10 cellular contexts compared by ENCODE assay signal in the genomic region with DNA sequence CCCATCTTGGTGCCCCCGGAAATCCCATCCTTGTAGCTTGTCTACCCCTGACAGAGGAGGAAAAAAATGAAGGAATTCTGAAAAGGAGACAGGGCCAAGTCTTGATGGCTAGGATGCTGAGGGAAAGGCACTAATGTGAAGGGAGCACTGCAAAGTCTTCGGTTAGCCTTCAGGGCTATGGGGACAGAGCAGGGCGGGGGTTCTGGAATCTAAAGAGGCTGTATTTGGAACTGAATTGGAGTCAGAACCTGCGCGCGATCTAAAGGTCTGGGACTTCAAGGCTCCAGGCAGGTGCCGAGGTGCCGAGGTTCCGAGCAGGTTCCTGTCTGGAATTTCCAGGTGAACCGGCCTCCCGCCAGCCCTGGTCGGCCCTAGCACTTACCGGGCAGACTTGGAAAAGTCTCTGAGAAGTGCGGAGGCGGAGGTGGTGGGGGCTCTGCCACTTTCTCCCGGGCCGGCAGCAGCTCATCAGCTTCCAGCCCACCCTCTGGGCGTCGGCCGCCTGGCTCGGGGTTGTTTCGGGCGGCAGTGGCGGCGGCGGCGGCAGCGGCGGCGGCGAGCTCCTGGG. TPM values are rescaled to one million over a fixed set of nuclear protein-coding genes. Genes with fewer than 3 reads are reported as not detected.
DNase-seq lines count a peak whose midpoint lies in the region; ATAC-seq, FAIRE-seq and TF ChIP-seq lines count a peak whose summit lies in the region.
"Had no signal": no experiment of that assay in that cellular context is flagged by ENCODE, and none has a peak within 500 bp of the region (broad histone marks: within the 10 kb centered on the region; RNA-seq: fewer than 3 reads in every experiment).

No MANE protein-coding gene starts in this region.

- TF ChIP-seq EP300 in suprapubic skin (IDR thresholded peaks at IDR 0.05), result no peak

- no peak for TF ChIP-seq POLR2A in lower leg skin (IDR thresholded peaks at IDR 0.05)
- no peak for TF ChIP-seq POLR2A in suprapubic skin (IDR thresholded peaks at IDR 0.05)
- TF ChIP-seq POLR2A in adrenal gland (IDR thresholded peaks at IDR 0.05), result no peak

- peaks cover 3% of the 10 kb centered on the region for H3K4me1 Mint-ChIP-seq in astrocyte (ENCODE audit: low read depth, unreplicated experiment)

- H3K4me3 Mint-ChIP-seq in astrocyte (ENCODE audit: unreplicated experiment), result peak overlapping the region; percentile 72

- peaks cover 5% of the 10 kb centered on the region for H3K9me3 Mint-ChIP-seq in astrocyte (ENCODE audit: unreplicated experiment)

- H3K4me2 ChIP-seq in astrocyte (ENCODE audit: low read length), result peak overlapping the region; percentile 76

- peak; percentile 54 for DNase-seq in activated CD8-positive, alpha-beta memory T cell treated with anti-CD3 and anti-CD28 coated beads, Interleukin-2, amount 50 U/mL, for 48 hours
- DNase-seq in activated CD8-positive, alpha-beta memory T cell treated with anti-CD3 and anti-CD28 coated beads, Interleukin-2, amount 50 U/mL, for 4 hours, result no peak
- no peak for DNase-seq in astrocyte (ENCODE audit: low read depth)
- DNase-seq in lower leg skin (ENCODE audit: low spot score in 2 of 2), result no peak
- DNase-seq in suprapubic skin (ENCODE audit: low spot score in 2 of 2), result no peak
- DNase-seq in adrenal gland, result no peak
- DNase-seq in stimulated activated CD4-positive, alpha-beta T cell treated with anti-CD3 and anti-CD28 coated beads, Interleukin-4, amount 100 ng/mL, for 4 hours, result no peak
- DNase-seq: AML-193 had no signal

- 14 to 21% methylated on average over 17 to 25 of the region's 31 CpGs for WGBS in lower leg skin, 2 donors
- WGBS in suprapubic skin, result 30% methylated on average over 12 of the region's 31 CpGs
- 14 to 50% (median 26%) methylated on average over 6 to 31 of the region's 31 CpGs for WGBS in adrenal gland, 4 donors

- no peak for ATAC-seq in HG03565 (IDR thresholded peaks at IDR 0.05; ENCODE audit: unreplicated experiment)

- peaks cover 34% of the 10 kb centered on the region for H3K27me3 Mint-ChIP-seq in astrocyte (ENCODE audit: low read depth, unreplicated experiment)

- H4K20me1 ChIP-seq in astrocyte (ENCODE audit: insufficient read depth, low read length), result peaks cover 6% of the 10 kb centered on the region

- no peak for FAIRE-seq in astrocyte (lab: Jason Lieb, UNC)

- H3K9me3 ChIP-seq in astrocyte (ENCODE audit: insufficient read depth, low read depth, low read length) (no peaks in the 10 kb centered on the region), suprapubic skin (no peaks in the 10 kb centered on the region), adrenal gland (replicated peaks in 1 of 3) (no peaks in the 10 kb centered on the region)

- H3K36me3 ChIP-seq in astrocyte (ENCODE audit: insufficient read depth, low read length) (no peaks in the 10 kb centered on the region), suprapubic skin (no peaks in the 10 kb centered on the region), adrenal gland (replicated peaks in 1 of 2) (no peaks in the 10 kb centered on the region)

- H3K27ac Mint-ChIP-seq in astrocyte (ENCODE audit: unreplicated experiment), result no peak overlapping the region

- peaks cover 77% of the 10 kb centered on the region for H3K27me3 ChIP-seq in astrocyte (ENCODE audit: insufficient read depth, low read length)
- peaks cover 67% of the 10 kb centered on the region for H3K27me3 ChIP-seq in suprapubic skin
- peaks cover 46% of the 10 kb centered on the region for H3K27me3 ChIP-seq in adrenal gland

- no peak overlapping the region for H2AFZ ChIP-seq in astrocyte (ENCODE audit: low read depth, low read length)

- TF ChIP-seq CTCF in astrocyte (IDR thresholded peaks at IDR 0.05; ENCODE audit: insufficient read depth, low read depth, low read length), result no peak
- no peak for TF ChIP-seq CTCF in lower leg skin (IDR thresholded peaks at IDR 0.05)
- no peak for TF ChIP-seq CTCF in suprapubic skin (IDR thresholded peaks at IDR 0.05)
- no peak for TF ChIP-seq CTCF in adrenal gland (IDR thresholded peaks at IDR 0.05)

- H3K4me1 ChIP-seq in astrocyte (ENCODE audit: insufficient read depth, low read length) (peaks cover 3% of the 10 kb centered on the region), suprapubic skin (peaks cover 17% of the 10 kb centered on the region), adrenal gland (replicated peaks in 1 of 2) (peaks cover 8 to 13% of the 10 kb centered on the region in 2 donors)

- H3K79me2 ChIP-seq in astrocyte (ENCODE audit: insufficient read depth, low read length), result no peaks in the 10 kb centered on the region

- H3K9ac ChIP-seq in astrocyte (ENCODE audit: low read length), result no peak overlapping the region

- no peak overlapping the region for H3K27ac ChIP-seq in astrocyte (ENCODE audit: low read depth, low read length)
- H3K27ac ChIP-seq in suprapubic skin, result no peak overlapping the region
- H3K27ac ChIP-seq in adrenal gland, result no peak overlapping the region

- H3K36me3 Mint-ChIP-seq in astrocyte (ENCODE audit: low read depth, unreplicated experiment), result no peaks in the 10 kb centered on the region

- intact Hi-C loops in lower leg skin (cut with DNase I; ENCODE audit: low total_unique reads) (loop anchor here (10.0 kb wide), 1 partner anchor 138 kb away; no protein-coding TSS in a partner anchor), adrenal gland (cut with DNase I) (no loop called here)

- H3K4me3 ChIP-seq in astrocyte (ENCODE audit: insufficient read depth, low read depth, low read length) (peak overlapping the region; percentile 17), lower leg skin (ENCODE audit: low read depth, poor library complexity, severe bottlenecking) (peak overlapping the region; percentile 1), suprapubic skin (peak overlapping the region; percentile 58), adrenal gland (peak overlapping the region in 2 of 4 donors; percentile 11 to 61)

RNA-seq across cellular contexts. Expression of a gene that starts 0.8 kb away (rescaled TPM):
- total RNA-seq in astrocyte (not detected in 2 replicates), lower leg skin (1 to 10 TPM in 1 of 4 donors, not detected in 3; 2.4 TPM), suprapubic skin (not detected), adrenal gland (not detected)
- polyA plus RNA-seq in adrenal gland, result not detected
- total RNA-seq: NCI-H460 had no signal

RNA-seq across cellular contexts. Expression of a gene that starts 20.3 kb away (rescaled TPM):
- not detected in 2 replicates for total RNA-seq in astrocyte
- not detected for total RNA-seq in lower leg skin
- total RNA-seq in suprapubic skin, result not detected
- total RNA-seq in adrenal gland, result not detected
- not detected for polyA plus RNA-seq in adrenal gland
- total RNA-seq: NCI-H460 had no signal

RNA-seq across cellular contexts. Expression of a gene that starts 43.6 kb away (rescaled TPM):
- total RNA-seq in astrocyte (not detected in 2 replicates), lower leg skin (not detected), suprapubic skin (not detected), adrenal gland (not detected)
- polyA plus RNA-seq in adrenal gland, result not detected
- total RNA-seq: NCI-H460 had no signal
